1 cellular context compared by ENCODE assay signal in the genomic region with DNA sequence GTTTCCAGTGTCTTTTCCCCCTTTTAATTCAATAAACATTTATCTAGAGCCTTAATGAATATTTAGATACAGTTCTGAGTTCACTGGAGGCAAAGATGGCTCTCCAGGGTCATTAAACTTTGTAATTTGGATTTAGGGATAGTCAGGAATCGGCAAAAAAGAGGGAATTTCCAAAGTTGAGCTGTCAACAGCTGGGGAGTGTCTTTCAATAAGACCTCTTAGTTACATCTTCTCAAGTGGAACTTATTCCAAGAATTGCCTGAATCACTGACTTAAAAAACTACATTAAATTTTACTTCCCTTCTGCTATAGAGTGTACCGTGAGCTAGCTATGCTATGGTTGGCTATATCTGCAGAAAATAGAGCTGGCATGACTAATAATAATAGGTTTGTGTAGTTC.
TF ChIP-seq lines count a peak whose summit lies in the region.

No MANE protein-coding gene starts in this region.

TF ChIP-seq in H1, 55 proteins besides CTCF, POLR2A, EP300 and RAD21:
- TF ChIP-seq BRCA1 (IDR thresholded peaks at IDR 0.05; ENCODE audit: low read depth, low read length) (no peak), NRF1 (IDR thresholded peaks at IDR 0.05; ENCODE audit: low read depth, low read length) (no peak)
TF ChIP-seq in H1: peak in this region for 0.
